In the genomic region with DNA sequence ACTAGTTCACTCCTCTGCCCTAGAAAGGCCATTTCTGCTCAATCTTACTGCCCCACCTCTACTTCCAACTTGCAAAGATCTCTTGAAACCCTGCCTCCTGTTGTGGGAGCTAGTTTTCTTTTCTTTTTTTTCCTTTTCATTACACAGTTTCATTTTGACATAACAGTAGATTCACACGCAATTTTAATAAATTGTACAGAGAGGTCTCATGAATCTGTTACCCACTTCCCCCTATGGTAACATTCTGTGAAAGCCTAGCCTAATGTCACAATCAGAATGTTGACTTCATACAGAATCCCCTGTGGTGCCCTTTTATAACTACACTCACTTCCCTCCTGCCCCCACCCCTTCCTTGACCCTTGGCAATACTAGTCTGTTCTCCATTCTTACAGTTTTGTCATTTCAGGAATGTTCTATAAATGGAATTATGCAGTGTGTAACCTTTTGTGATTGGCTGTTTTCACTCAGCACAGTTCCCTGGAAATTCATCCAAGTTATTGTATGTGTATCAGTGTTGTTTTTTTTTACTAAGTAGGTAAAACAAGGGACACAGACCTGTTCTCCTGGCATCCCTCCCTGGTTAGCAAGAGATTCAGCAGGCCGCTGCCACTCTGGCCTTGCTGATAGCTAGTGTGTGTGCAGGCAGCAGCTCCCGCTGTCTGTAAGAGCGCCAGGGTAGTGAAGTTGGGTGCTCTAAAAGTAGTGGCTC, we compare ENCODE assay signal across 9 cellular contexts. TPM values are rescaled to one million over a fixed set of nuclear protein-coding genes. Genes with fewer than 3 reads are reported as not detected.
DNase-seq lines count a peak whose midpoint lies in the region; ATAC-seq, FAIRE-seq and TF ChIP-seq lines count a peak whose summit lies in the region.
"Had no signal": no experiment of that assay in that cellular context is flagged by ENCODE, and none has a peak within 500 bp of the region (broad histone marks: within the 10 kb centered on the region; RNA-seq: fewer than 3 reads in every experiment).

No MANE protein-coding gene starts in this region.

- H3K9me3 Mint-ChIP-seq in activated naive CD4-positive, alpha-beta T cell treated with anti-CD3 and anti-CD28 coated beads, Interleukin-2, amount 50 U/mL, for 24 hours: no peaks in the 10 kb centered on the region
- no peaks in the 10 kb centered on the region for H3K9me3 Mint-ChIP-seq in activated naive CD4-positive, alpha-beta T cell treated with anti-CD3 and anti-CD28 coated beads, Interleukin-2, amount 10 ng/mL, durations not matched to agents 7 days and 5 days

- in situ Hi-C loops in GM12878 (cut with MboI): no loop called here

- intact Hi-C loops in GM12878 (cut with micrococcal nuclease; ENCODE audit: unreplicated experiment): no loop called here

- H3K36me3 ChIP-seq in GM12878 (ENCODE audit: control insufficient read depth in 2 of 2, insufficient read depth in 2 of 2, low read length in 1 of 2) (no peaks in the 10 kb centered on the region), upper lobe of left lung (no peaks in the 10 kb centered on the region), Karpas-422 (ENCODE audit: insufficient read depth, low read length) (no peaks in the 10 kb centered on the region), hepatocyte (replicated peaks; ENCODE audit: insufficient read depth, low read depth) (no peaks in the 10 kb centered on the region)

- no peaks in the 10 kb centered on the region for H3K27me3 Mint-ChIP-seq in activated naive CD4-positive, alpha-beta T cell treated with anti-CD3 and anti-CD28 coated beads, Interleukin-2, amount 50 U/mL, for 24 hours
- H3K27me3 Mint-ChIP-seq in activated naive CD4-positive, alpha-beta T cell treated with anti-CD3 and anti-CD28 coated beads, Interleukin-2, amount 10 ng/mL, durations not matched to agents 7 days and 5 days: peaks cover 12% of the 10 kb centered on the region

- H2AFZ ChIP-seq in GM12878 (ENCODE audit: control insufficient read depth, low read depth, low read length): peak overlapping the region; percentile 44
- no peak overlapping the region for H2AFZ ChIP-seq in Karpas-422 (ENCODE audit: low read length)
- no peak overlapping the region for H2AFZ ChIP-seq in hepatocyte

- peaks cover 40% of the 10 kb centered on the region for H3K4me1 ChIP-seq in GM12878 (ENCODE audit: control insufficient read depth, insufficient read depth, low read length)
- H3K4me1 ChIP-seq in upper lobe of left lung: peaks cover 49 to 63% (median 55%) of the 10 kb centered on the region in 4 donors
- H3K4me1 ChIP-seq in Karpas-422 (ENCODE audit: low read length): no peaks in the 10 kb centered on the region
- peaks cover 23% of the 10 kb centered on the region for H3K4me1 ChIP-seq in hepatocyte (ENCODE audit: insufficient read depth)

- BruUV-seq in GM12878 (replicated peaks; lab: Mats Ljungman, UMichigan): no TSS peak

- no peak overlapping the region; the same call in 1 of the 2 replicates for H3K9ac ChIP-seq in GM12878 (ENCODE audit: control insufficient read depth, insufficient read depth, low read length)
- no peak overlapping the region for H3K9ac ChIP-seq in Karpas-422 (ENCODE audit: low read length)

- no peaks in the 10 kb centered on the region for H3K27me3 ChIP-seq in GM12878 (replicated peaks in 1 of 2; ENCODE audit: control insufficient read depth in 2 of 2, insufficient read depth in 2 of 2, low read length in 1 of 2)
- H3K27me3 ChIP-seq in upper lobe of left lung: no peaks in the 10 kb centered on the region
- no peaks in the 10 kb centered on the region for H3K27me3 ChIP-seq in Karpas-422 (ENCODE audit: low read length)
- no peaks in the 10 kb centered on the region for H3K27me3 ChIP-seq in hepatocyte

- peak overlapping the region; percentile 75 for H3K4me2 ChIP-seq in GM12878 (ENCODE audit: control insufficient read depth, insufficient read depth)
- no peak overlapping the region for H3K4me2 ChIP-seq in Karpas-422 (ENCODE audit: low read depth, low read length, poor library complexity, severe bottlenecking)
- no peak overlapping the region for H3K4me2 ChIP-seq in hepatocyte

- DNase-seq in activated naive CD4-positive, alpha-beta T cell treated with anti-CD3 and anti-CD28 coated beads, Interleukin-2, amount 10 ng/mL, durations not matched to agents 7 days and 5 days: no peak
- peak; percentile 73 for DNase-seq in GM12878 (ENCODE audit: low read depth, low spot score)
- DNase-seq in lung microvascular endothelial cell (ENCODE audit: low read depth in 2 of 2): peak; percentile 36 to 55
- DNase-seq in upper lobe of left lung: no peak
- DNase-seq in Karpas-422: no peak
- no peak for DNase-seq in hepatocyte (ENCODE audit: low spot score)

- no peaks in the 10 kb centered on the region for H4K20me1 ChIP-seq in GM12878 (ENCODE audit: control insufficient read depth, insufficient read depth)
- no peaks in the 10 kb centered on the region for H4K20me1 ChIP-seq in Karpas-422 (ENCODE audit: insufficient read depth, low read depth, low read length)
- H4K20me1 ChIP-seq in hepatocyte (ENCODE audit: insufficient read depth, poor library complexity, severe bottlenecking): peaks cover 5% of the 10 kb centered on the region

- TF ChIP-seq EP300 in GM12878 (IDR thresholded peaks at IDR 0.05; ENCODE audit: borderline replicate concordance in 1 of 2, control insufficient read depth in 1 of 2, low read depth in 2 of 2, low read length in 2 of 2) (0 out of 4 replicates have a peak, but pooled peaks have one; percentile 41 to 55), upper lobe of left lung (IDR thresholded peaks at IDR 0.05) (no peak)

- H3K4me3 Mint-ChIP-seq in activated naive CD4-positive, alpha-beta T cell treated with anti-CD3 and anti-CD28 coated beads, Interleukin-2, amount 50 U/mL, for 24 hours: peak overlapping the region; percentile 11
- no peak overlapping the region for H3K4me3 Mint-ChIP-seq in activated naive CD4-positive, alpha-beta T cell treated with anti-CD3 and anti-CD28 coated beads, Interleukin-2, amount 10 ng/mL, durations not matched to agents 7 days and 5 days
- H3K4me3 Mint-ChIP-seq: B cell had no signal

- no peaks in the 10 kb centered on the region for H3K9me3 ChIP-seq in GM12878 (replicated peaks; ENCODE audit: control insufficient read depth, insufficient read depth, low read length)
- no peaks in the 10 kb centered on the region for H3K9me3 ChIP-seq in upper lobe of left lung
- H3K9me3 ChIP-seq in Karpas-422 (ENCODE audit: low read length): no peaks in the 10 kb centered on the region
- H3K9me3 ChIP-seq in hepatocyte (ENCODE audit: low read depth): no peaks in the 10 kb centered on the region

- no peak for TF ChIP-seq POLR2A in GM12878 (IDR thresholded peaks at IDR 0.05; ENCODE audit: low read depth, low read length)
- TF ChIP-seq POLR2A in upper lobe of left lung (IDR thresholded peaks at IDR 0.05): no peak

- ATAC-seq in GM12878 (peak; percentile 83), upper lobe of left lung (ENCODE audit: low FRiP score in 2 of 2) (peak; percentile 49 to 75), GM18873 (IDR thresholded peaks at IDR 0.05; ENCODE audit: low FRiP score, unreplicated experiment) (no peak)

- WGBS in GM12878 (ENCODE audit: insufficient coverage, insufficient replicate concordance, low lambda C conversion rate, missing lambda C conversion rate): 50% methylated on average over 4 of the region's 4 CpGs
- WGBS in upper lobe of left lung, 2 donors: 83 to 87% methylated on average over 4 of the region's 4 CpGs
- 86% methylated on average over 4 of the region's 4 CpGs for WGBS in hepatocyte (ENCODE audit: low lambda C conversion rate, missing lambda C conversion rate)

- RAD21 ChIA-PET in GM12878 (lab: Charles Lee; ENCODE audit: unreplicated experiment): interaction anchor here (1.0 to 3.4 kb wide), 10 partner anchors 10 to 270 kb away, joined by 3 to 21 read pairs (median 5); no protein-coding TSS in a partner anchor

- TF ChIP-seq CTCF in GM12878 (IDR thresholded peaks at IDR 0.05 in 2 of 3, conservative IDR thresholded peaks at IDR 0.05 in 1 of 3; ENCODE audit: control insufficient read depth in 2 of 3, extremely low read depth in 1 of 3, insufficient read depth in 1 of 3, low read depth in 3 of 3, low read length in 3 of 3) (no peak), upper lobe of left lung (IDR thresholded peaks at IDR 0.05) (peak in 2 of 6 experiments; percentile 7 to 10), hepatocyte (IDR thresholded peaks at IDR 0.05; ENCODE audit: poor library complexity) (no peak)

- POLR2A ChIA-PET in GM12878 (lab: Charles Lee): interaction anchor here (0.6 to 2.3 kb wide), 5 partner anchors 11 to 255 kb away, joined by 3 to 6 read pairs (median 3); no protein-coding TSS in a partner anchor

- H3K79me2 ChIP-seq in GM12878 (ENCODE audit: control insufficient read depth, insufficient read depth, low read length) (no peaks in the 10 kb centered on the region), Karpas-422 (ENCODE audit: low read length) (no peaks in the 10 kb centered on the region), hepatocyte (peaks cover 79% of the 10 kb centered on the region)

- SMC1A ChIA-PET in GM12878 (lab: Charles Lee; ENCODE audit: uncharacterized antibody, unreplicated experiment): interaction anchor here (0.8 to 3.6 kb wide), 14 partner anchors 9 to 349 kb away, joined by 3 to 25 read pairs (median 4); no protein-coding TSS in a partner anchor

- CTCF ChIA-PET in activated naive CD4-positive, alpha-beta T cell treated with anti-CD3 and anti-CD28 coated beads, Interleukin-2, amount 10 ng/mL, durations not matched to agents 7 days and 5 days (lab: Charles Lee): interaction anchor here (1.3 to 2.5 kb wide), 2 partner anchors 63 to 89 kb away, joined by 3 to 8 read pairs; no protein-coding TSS in a partner anchor
- CTCF ChIA-PET in GM12878 (lab: Yijun Ruan, JAX): interaction anchor here (0.9 to 3.8 kb wide), 10 partner anchors 9 to 602 kb away, joined by 3 to 11 read pairs (median 4); no protein-coding TSS in a partner anchor

- H3K4me3 ChIP-seq in GM12878 (no peak overlapping the region), upper lobe of left lung (no peak overlapping the region), Karpas-422 (ENCODE audit: low read length) (no peak overlapping the region), hepatocyte (no peak overlapping the region)

- H3K27ac ChIP-seq in GM12878 (ENCODE audit: control insufficient read depth, insufficient read depth) (peak overlapping the region; percentile 88), upper lobe of left lung (peak overlapping the region in 3 of 4 donors; percentile 45 to 67 (median 50)), Karpas-422 (ENCODE audit: low read length) (no peak overlapping the region), hepatocyte (no peak overlapping the region)

- H3K9me2 ChIP-seq in Karpas-422 (replicated peaks; ENCODE audit: insufficient read depth, low read length): no peaks in the 10 kb centered on the region
- no peaks in the 10 kb centered on the region for H3K9me2 ChIP-seq in hepatocyte (replicated peaks; ENCODE audit: insufficient read depth)

- peak; percentile 68 for FAIRE-seq in GM12878 (lab: Jason Lieb, UNC)

- no peaks in the 10 kb centered on the region for H3K36me3 Mint-ChIP-seq in activated naive CD4-positive, alpha-beta T cell treated with anti-CD3 and anti-CD28 coated beads, Interleukin-2, amount 50 U/mL, for 24 hours
- no peaks in the 10 kb centered on the region for H3K36me3 Mint-ChIP-seq in activated naive CD4-positive, alpha-beta T cell treated with anti-CD3 and anti-CD28 coated beads, Interleukin-2, amount 10 ng/mL, durations not matched to agents 7 days and 5 days

- peaks cover 13% of the 10 kb centered on the region for H3K4me1 Mint-ChIP-seq in activated naive CD4-positive, alpha-beta T cell treated with anti-CD3 and anti-CD28 coated beads, Interleukin-2, amount 50 U/mL, for 24 hours
- H3K4me1 Mint-ChIP-seq in activated naive CD4-positive, alpha-beta T cell treated with anti-CD3 and anti-CD28 coated beads, Interleukin-2, amount 10 ng/mL, durations not matched to agents 7 days and 5 days: peaks cover 10% of the 10 kb centered on the region

- TF ChIP-seq RAD21 in GM12878 (IDR thresholded peaks at IDR 0.05; ENCODE audit: insufficient read depth, low read depth, low read length): no peak

- peak overlapping the region; percentile 2 for H3K27ac Mint-ChIP-seq in activated naive CD4-positive, alpha-beta T cell treated with anti-CD3 and anti-CD28 coated beads, Interleukin-2, amount 50 U/mL, for 24 hours
- H3K27ac Mint-ChIP-seq in activated naive CD4-positive, alpha-beta T cell treated with anti-CD3 and anti-CD28 coated beads, Interleukin-2, amount 10 ng/mL, durations not matched to agents 7 days and 5 days: no peak overlapping the region
- H3K27ac Mint-ChIP-seq: B cell had no signal

RNA-seq across cellular contexts. Expression of gene CHST3, which starts 21.5 kb away (rescaled TPM):
- 0.81 and 1.5 TPM in 2 replicates for total RNA-seq in GM12878 (2013; cell fraction: nucleolus; rRNA removed)
- total RNA-seq in GM12878 (2014; rRNA removed) (0.11 and 0.16 TPM in 2 replicates), GM12878 (2014; rRNA removed; fragmentation: Illumina TruSeq; extraction: Trizol) (0.04 and 0.05 TPM in 2 replicates), GM12878 (2021) (0.13 and 0.15 TPM in 2 replicates), lung microvascular endothelial cell (5.4 and 6.9 TPM in 2 replicates), upper lobe of left lung (10 to 100 TPM in 2 of 6 donors, 1 to 10 TPM in 4; 5.4 to 15.0 (median 8.4) TPM), hepatocyte (13.0 and 14.1 TPM in 2 replicates)
- polyA plus RNA-seq in GM12878 (2011; ENCODE audit: low read depth): 0.03 TPM
- polyA plus RNA-seq in GM12878 (2011; rRNA removed) (0.36 and 0.50 TPM in 2 replicates), GM12878 (2014; fragmentation: Illumina TruSeq; extraction: Trizol) (0.03 TPM in 1 of 2 replicates, not detected in the other), GM12878 (2014; fragmentation: Nextera tagmentation; extraction: Ambion mirVana) (under 1 TPM in 1 of 2 experiments, not detected in 1; 0.04 TPM), GM12878 (2014; rRNA removed) (0.06 TPM in 2 replicates), GM12878 (2016; fragmentation: Nextera tagmentation; extraction: Ambion mirVana) (under 1 TPM in 1 of 2 experiments, not detected in 1; 0.04 TPM), hepatocyte (6.1 and 6.8 TPM in 2 replicates)
- 0.50 and 0.57 TPM in 2 replicates for polyA plus RNA-seq in GM12878 (2011; cell fraction: cytosol; rRNA removed)
- 0.53 and 0.60 TPM in 2 replicates for polyA plus RNA-seq in GM12878 (2011; cell fraction: nucleus; rRNA removed)
- 0.03 and 0.04 TPM in 2 replicates for polyA plus RNA-seq in GM12878 (2012)
- 0.98 and 1.1 TPM in 2 replicates for polyA minus RNA-seq in GM12878 (2011; rRNA and poly(A)+ RNA removed)
- polyA minus RNA-seq in GM12878 (2011; cell fraction: cytosol; rRNA and poly(A)+ RNA removed): 0.27 and 0.42 TPM in 2 replicates
- 0.36 and 0.48 TPM in 2 replicates for polyA minus RNA-seq in GM12878 (2011; cell fraction: nucleus; rRNA and poly(A)+ RNA removed)
- total RNA-seq in Karpas-422 (2014; rRNA removed; shearing (Covaris generic); ENCODE audit: low replicate concordance): not detected in 2 replicates
- total RNA-seq: B cell had no signal

Comparison
In these comparisons a context has a peak if more than half of its experiments do, and no peak if none do; other contexts are left out.
1. DNase-seq: peak in GM12878 (single experiment) and lung microvascular endothelial cell (2 of 2); none in activated naive CD4-positive, alpha-beta T cell treated with anti-CD3 and anti-CD28 coated beads, Interleukin-2, amount 10 ng/mL, durations not matched to agents 7 days and 5 days (single experiment), upper lobe of left lung (0 of 2), Karpas-422 (single experiment) and hepatocyte (single experiment).
2. H3K27ac ChIP-seq: peak in GM12878 (single experiment) and upper lobe of left lung (3 of 4); none in Karpas-422 (single experiment) and hepatocyte (single experiment).